35 cellular contexts compared by ENCODE assay signal in the genomic region with DNA sequence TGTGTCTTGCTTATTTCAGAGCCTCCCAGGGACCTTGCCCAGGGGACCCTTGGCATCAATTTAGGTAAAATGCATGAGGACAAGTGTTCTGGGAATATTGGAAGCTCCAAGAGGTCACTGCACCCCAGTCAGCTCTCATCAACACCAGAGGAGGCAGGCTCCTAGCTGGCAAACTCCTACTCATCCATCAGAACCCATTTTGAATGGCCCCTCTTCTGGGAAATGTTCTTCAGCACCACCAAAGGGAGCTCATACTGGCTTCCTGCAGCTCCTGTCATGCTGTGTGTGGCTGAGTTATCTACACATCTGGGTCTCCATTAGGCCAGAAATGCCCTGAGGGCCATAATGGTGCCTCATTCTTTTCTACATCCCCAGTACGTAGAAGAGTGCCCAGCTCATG. TPM values are rescaled to one million over a fixed set of nuclear protein-coding genes. Genes with fewer than 3 reads are reported as not detected.
"Had no signal": no experiment of that assay in that cellular context is flagged by ENCODE, and none has a peak within 500 bp of the region (broad histone marks: within the 10 kb centered on the region; RNA-seq: fewer than 3 reads in every experiment).

No MANE protein-coding gene starts in this region.

- H3K27me3 ChIP-seq: body of pancreas, breast epithelium, cardiac muscle cell had no signal

- ATAC-seq: activated CD8-positive, alpha-beta T cell treated with anti-CD3 and anti-CD28 coated beads for 36 hours; activated naive CD8-positive, alpha-beta T cell treated with anti-CD3 and anti-CD28 coated beads, Interleukin-2, amount 50 U/mL, for 24 hours; activated T-cell treated with anti-CD3 and anti-CD28 coated beads, Interleukin-2, amount 50 U/mL, for 4 hours; activated T-cell treated with anti-CD3 and anti-CD28 coated beads, Interleukin-2, amount 50 U/mL, for 72 hours; activated T-helper 17 cell treated with anti-CD3 and anti-CD28 coated beads, Interleukin-2, amount 50 U/mL, for 72 hours; T-cell had no signal

- H3K36me3 ChIP-seq: brain microvascular endothelial cell, breast epithelium, cardiac muscle cell had no signal

- H3K4me3 ChIP-seq: body of pancreas, breast epithelium, cardiac muscle cell had no signal

- H3K9me3 ChIP-seq: body of pancreas, breast epithelium had no signal

- FAIRE-seq: astrocyte had no signal

- H3K27ac ChIP-seq: body of pancreas, brain microvascular endothelial cell, breast epithelium, cardiac muscle cell had no signal

- H3K4me1 ChIP-seq: breast epithelium had no signal

- DNase-seq: activated B cell treated with CpG ODN at 0.5 μM for 24 hours; activated CD4-positive, alpha-beta memory T cell treated with anti-CD3 and anti-CD28 coated beads for 36 hours; activated CD4-positive, alpha-beta T cell treated with anti-CD3 and anti-CD28 coated beads for 4 hours; activated CD4-positive, alpha-beta T cell treated with anti-CD3 and anti-CD28 coated beads, Interleukin-2, amount 10 ng/mL, durations not matched to agents 24 days and 14 days; activated CD4-positive, alpha-beta T cell treated with anti-CD3 and anti-CD28 coated beads, Interleukin-2, amount 50 U/mL, for 1 hour; activated CD4-positive, alpha-beta T cell treated with anti-CD3 and anti-CD28 coated beads, Interleukin-2, amount 50 U/mL, for 4 hours; activated CD4-positive, CD25-positive, alpha-beta regulatory T cell treated with anti-CD3 and anti-CD28 coated beads, Interleukin-2, amount 50 U/mL, for 72 hours; activated CD8-positive, alpha-beta memory T cell treated with anti-CD3 and anti-CD28 coated beads, Interleukin-2, amount 50 U/mL, for 4 hours; activated CD8-positive, alpha-beta T cell treated with anti-CD3 and anti-CD28 coated beads for 36 hours; activated effector memory CD4-positive, alpha-beta T cell treated with Interleukin-2 at 50 U/mL for 16 hours; activated gamma-delta T cell; activated naive CD4-positive, alpha-beta T cell treated with anti-CD3 and anti-CD28 coated beads, Interleukin-2, amount 10 ng/mL, durations not matched to agents 7 days and 5 days; activated naive CD4-positive, alpha-beta T cell treated with Interleukin-2 at 50 U/mL for 16 hours; activated naive CD8-positive, alpha-beta T cell treated with anti-CD3 and anti-CD28 coated beads, Interleukin-2, amount 10 ng/mL, durations not matched to agents 7 days and 5 days; activated naive CD8-positive, alpha-beta T cell treated with anti-CD3 and anti-CD28 coated beads, Interleukin-2, amount 50 U/mL, for 24 hours; activated T-cell treated with anti-CD3 and anti-CD28 coated beads for 4 hours; activated T-cell treated with anti-CD3 and anti-CD28 coated beads, Interleukin-2, amount 50 U/mL, for 1 hour; activated T-cell treated with anti-CD3 and anti-CD28 coated beads, Interleukin-2, amount 50 U/mL, for 4 hours; activated T-cell treated with anti-CD3 and anti-CD28 coated beads, Interleukin-2, amount 50 U/mL, for 72 hours; amniotic stem cell; aorta; brain microvascular endothelial cell; caudate nucleus; cerebellar nuclear complex; T-cell; T-helper 2 cell; T-helper 9 cell had no signal

RNA-seq across cellular contexts. Expression of a gene that starts 17.7 kb away (rescaled TPM):
- total RNA-seq: activated B cell treated with CpG ODN at 0.5 μM for 24 hours; activated CD4-positive, alpha-beta memory T cell treated with anti-CD3 and anti-CD28 coated beads for 36 hours; activated CD8-positive, alpha-beta memory T cell treated with anti-CD3 and anti-CD28 coated beads for 36 hours; activated CD8-positive, alpha-beta T cell treated with anti-CD3 and anti-CD28 coated beads for 36 hours; activated naive CD8-positive, alpha-beta T cell treated with anti-CD3 and anti-CD28 coated beads, Interleukin-2, amount 10 ng/mL, durations not matched to agents 7 days and 5 days; activated T-cell treated with anti-CD3 and anti-CD28 coated beads, Interleukin-2, amount 50 U/mL, for 4 hours; activated T-cell treated with anti-CD3 and anti-CD28 coated beads, Interleukin-2, amount 50 U/mL, for 72 hours; activated T-helper 1 cell treated with anti-CD3 and anti-CD28 coated beads, Interleukin-12 subunit alpha, Interleukin-12 subunit beta, Interleukin-2, Interleukin-4 antibody, amounts not matched to agents 30 ng/mL and 10 ng/mL and 1 ng/mL, durations not matched to agents 14 hours and 24 hours and 36 hours; activated T-helper 17 cell treated with anti-CD3 and anti-CD28 coated beads, Interleukin-2, amount 50 U/mL, for 72 hours; T-helper 1 cell treated with Interleukin-12 subunit alpha and Interleukin-12 subunit beta and Interleukin-4 antibody, amounts not matched to agents 30 ng/mL and 1 ng/mL, for 36 hours had no signal

RNA-seq across cellular contexts. Expression of a gene that starts 54.6 kb away (rescaled TPM):
- total RNA-seq: activated B cell treated with CpG ODN at 0.5 μM for 24 hours; activated CD4-positive, alpha-beta memory T cell treated with anti-CD3 and anti-CD28 coated beads for 36 hours; activated CD8-positive, alpha-beta T cell treated with anti-CD3 and anti-CD28 coated beads for 36 hours; activated naive CD8-positive, alpha-beta T cell treated with anti-CD3 and anti-CD28 coated beads, Interleukin-2, amount 10 ng/mL, durations not matched to agents 7 days and 5 days; activated T-cell treated with anti-CD3 and anti-CD28 coated beads, Interleukin-2, amount 50 U/mL, for 72 hours; T-helper 1 cell treated with Interleukin-12 subunit alpha and Interleukin-12 subunit beta and Interleukin-4 antibody, amounts not matched to agents 30 ng/mL and 1 ng/mL, for 36 hours had no signal
